ENCODE assay signal across 9 cellular contexts in the genomic region with DNA sequence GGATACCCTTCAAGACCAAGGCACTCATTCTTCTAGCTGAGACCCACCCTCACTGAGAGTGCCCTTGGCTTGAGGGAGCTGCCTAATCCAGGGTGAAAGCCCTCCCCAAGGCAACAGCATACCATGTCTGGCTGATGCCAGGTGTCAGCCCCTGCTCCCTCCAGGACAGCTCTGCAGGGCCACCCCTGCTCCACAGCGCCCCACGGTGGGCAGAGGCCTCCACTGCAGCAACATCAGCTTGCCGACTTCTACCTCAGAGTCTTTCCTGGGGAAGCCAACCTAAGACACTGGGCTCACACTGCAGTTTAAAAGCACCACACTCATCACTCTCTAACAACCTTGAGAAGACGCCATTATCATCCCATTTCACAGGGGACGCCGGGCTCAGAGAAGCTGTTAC. TPM values are rescaled to one million over a fixed set of nuclear protein-coding genes. Genes with fewer than 3 reads are reported as not detected.
DNase-seq lines count a peak whose midpoint lies in the region; ATAC-seq and TF ChIP-seq lines count a peak whose summit lies in the region.
"Had no signal": no experiment of that assay in that cellular context is flagged by ENCODE, and none has a peak within 500 bp of the region (broad histone marks: within the 10 kb centered on the region; RNA-seq: fewer than 3 reads in every experiment).

No MANE protein-coding gene starts in this region.

- peak; percentile 67 for TF ChIP-seq CTCF in GM12865 (IDR thresholded peaks at IDR 0.05; ENCODE audit: insufficient read depth, low read depth, low read length, missing control alignments)

- ATAC-seq in GM21619 (IDR thresholded peaks at IDR 0.05; ENCODE audit: unreplicated experiment), result no peak

- WGBS in neuronal stem cell (ENCODE audit: extremely low coverage in 2 of 2, insufficient read length in 2 of 2, insufficient replicate concordance in 1 of 2), 2 donors, result no CpG with 5 or more reads among the region's 6 CpGs

- no peak overlapping the region for H3K23ac ChIP-seq in neuronal stem cell (ENCODE audit: low read depth, low read length, poor library complexity)

- H3K4me3 ChIP-seq in GM12865 (ENCODE audit: low read depth, low read length) (no peak overlapping the region), neuronal stem cell (ENCODE audit: low read length in 2 of 2) (no peak overlapping the region)
- H3K4me3 ChIP-seq: HAP-1 had no signal

- no peak overlapping the region for H2AK5ac ChIP-seq in neuronal stem cell (ENCODE audit: low read depth, low read length)

- peaks cover 2 to 38% of the 10 kb centered on the region in 2 donors for H3K36me3 ChIP-seq in neuronal stem cell (replicated peaks in 1 of 2; ENCODE audit: control insufficient read depth in 2 of 2, insufficient read depth in 2 of 2, low read length in 2 of 2)
- H3K36me3 ChIP-seq: HAP-1 had no signal

- H3K4ac ChIP-seq in neuronal stem cell (ENCODE audit: low read length), result no peak overlapping the region

- no peak overlapping the region for H4K8ac ChIP-seq in neuronal stem cell (ENCODE audit: low read depth, low read length)

- H3K14ac ChIP-seq in neuronal stem cell (ENCODE audit: low read length), result no peak overlapping the region

- H3K27me3 ChIP-seq in neuronal stem cell (ENCODE audit: control insufficient read depth in 3 of 3, insufficient read depth in 3 of 3, low read depth in 1 of 3, low read length in 3 of 3), result no peaks in the 10 kb centered on the region

- H3K4me1 ChIP-seq in neuronal stem cell (ENCODE audit: control insufficient read depth in 2 of 2, insufficient read depth in 1 of 2, low read depth in 1 of 2, low read length in 2 of 2), result no peaks in the 10 kb centered on the region
- H3K4me1 ChIP-seq: HAP-1 had no signal

- DNase-seq in ACHN, result peak; percentile 9
- DNase-seq in GM12865 (ENCODE audit: low read depth), result peak; percentile 46
- peak; percentile 3 for DNase-seq in T follicular helper cell (ENCODE audit: low read depth)
- peak; percentile 16 for DNase-seq in cerebellar cortex (ENCODE audit: low spot score)
- DNase-seq in neuronal stem cell (ENCODE audit: low spot score), result peak; percentile 44
- no peak for DNase-seq in cortex of kidney (lab: John Stamatoyannopoulos, UW)
- no peak for DNase-seq in pons (ENCODE audit: low spot score)

- no peaks in the 10 kb centered on the region for H3K79me1 ChIP-seq in neuronal stem cell (ENCODE audit: low read depth, low read length)

- no peak overlapping the region for H2BK120ac ChIP-seq in neuronal stem cell (ENCODE audit: low read depth, low read length)

- in situ Hi-C loops in ACHN (cut with HindIII; ENCODE audit: low pct_ligation_motif_present, low pct_unique_long_range_greater_than_20kb, low sequenced_read_pairs), result no loop called here

- H4K91ac ChIP-seq in neuronal stem cell (ENCODE audit: low read depth, low read length, poor library complexity), result no peak overlapping the region

- no peak overlapping the region for H3K18ac ChIP-seq in neuronal stem cell (ENCODE audit: low read length)

- H2BK12ac ChIP-seq in neuronal stem cell (ENCODE audit: low read length), result peak overlapping the region; percentile 22

- no peaks in the 10 kb centered on the region for H3K9me3 ChIP-seq in neuronal stem cell (replicated peaks in 1 of 2; ENCODE audit: control insufficient read depth in 2 of 2, insufficient read depth in 1 of 2, low read depth in 1 of 2, low read length in 2 of 2)
- H3K9me3 ChIP-seq: HAP-1 had no signal

- H3K4me2 ChIP-seq in neuronal stem cell (ENCODE audit: insufficient read depth, low read length, poor library complexity, severe bottlenecking), result no peak overlapping the region

- no peak overlapping the region for H3K27ac ChIP-seq in neuronal stem cell (replicated peaks; ENCODE audit: low read length)

- no peak overlapping the region for H2BK5ac ChIP-seq in neuronal stem cell (ENCODE audit: low read length)

- H2AFZ ChIP-seq in neuronal stem cell (ENCODE audit: low read length), result no peak overlapping the region

- H3K9ac ChIP-seq in neuronal stem cell (ENCODE audit: low read depth, low read length, poor library complexity), result no peak overlapping the region

- no peak overlapping the region for H2BK15ac ChIP-seq in neuronal stem cell (ENCODE audit: low read length)

RNA-seq across cellular contexts. Expression of a gene that starts 29.0 kb away (rescaled TPM):
- 18.5 TPM for polyA plus RNA-seq in neuronal stem cell (2013, experiment 1 of 2)
- 17.6 TPM for polyA plus RNA-seq in neuronal stem cell (2013, experiment 2 of 2)

RNA-seq across cellular contexts. Expression of a gene that starts 45.3 kb away (rescaled TPM):
- polyA plus RNA-seq in neuronal stem cell (2013, experiment 1 of 2), result 34.2 TPM
- 34.2 TPM for polyA plus RNA-seq in neuronal stem cell (2013, experiment 2 of 2)

RNA-seq across cellular contexts. Expression of a gene that starts 50.3 kb away (rescaled TPM):
- 1.3 TPM for polyA plus RNA-seq in neuronal stem cell (2013, experiment 1 of 2)
- polyA plus RNA-seq in neuronal stem cell (2013, experiment 2 of 2), result 1.0 TPM

Comparison
In these comparisons a context has a peak if more than half of its experiments do, and no peak if none do; other contexts are left out.
1. DNase-seq: peak in ACHN (single experiment), GM12865 (single experiment), T follicular helper cell (single experiment), cerebellar cortex (single experiment) and neuronal stem cell (single experiment); none in cortex of kidney (single experiment) and pons (single experiment).